Comparison of ENCODE assay signal across 8 cellular contexts in genomic region chr2:241734467-241735208, GRCh38.
DNase-seq lines count a peak whose midpoint lies in the region; ATAC-seq and TF ChIP-seq lines count a peak whose summit lies in the region.

Gene D2HGDH, plus strand, starts transcription at chr2:241734630. Its CDS starts 595 bp downstream, at chr2:241735225.

- DNase-seq in AG08395 (ENCODE audit: low spot score) (peak; percentile 98), NCI-H345 treated with DMSO at 0.1 percent for 48 hours (lab: John Stamatoyannopoulos, UW; ENCODE audit: unreplicated experiment) (peak; percentile 66), islet precursor cell (peak; percentile 93)
- DNase-seq in activated CD4-positive, CD25-positive, alpha-beta regulatory T cell treated with anti-CD3 and anti-CD28 coated beads, Interleukin-2, amount 50 U/mL, for 16 hours (ENCODE audit: low read depth, low spot score), result peak; percentile 85
- DNase-seq in central memory CD4-positive, alpha-beta T cell, result peak; percentile 88
- DNase-seq in stimulated activated CD4-positive, alpha-beta T cell treated with anti-CD3 and anti-CD28 coated beads, Interleukin-12 subunit alpha, Interleukin-12 subunit beta, amount 100 ng/mL, for 4 hours, result peak; percentile 98

- peak; percentile 79 for ATAC-seq in HG03175 (IDR thresholded peaks at IDR 0.05; ENCODE audit: unreplicated experiment)

- in situ Hi-C loops in GM18951 (cut with MboI; ENCODE audit: low sequenced_read_pairs, unreplicated experiment), result no loop called here

- peak; percentile 96 for TF ChIP-seq POLR2A in GM18951 (IDR thresholded peaks at IDR 0.05; ENCODE audit: extremely low read depth, insufficient read depth, insufficient read length)

Comparison
In these comparisons a context has a peak if more than half of its experiments do, and no peak if none do; other contexts are left out.
1. Peak in every context shown above with its lines: DNase-seq and ATAC-seq.